ENCODE assay signal across 13 cellular contexts in genomic region chr4:54783402-54784110, GRCh38.
DNase-seq lines count a peak whose midpoint lies in the region; ATAC-seq and TF ChIP-seq lines count a peak whose summit lies in the region.
"Had no signal": no experiment of that assay in that cellular context is flagged by ENCODE, and none has a peak within 500 bp of the region (broad histone marks: within the 10 kb centered on the region; RNA-seq: fewer than 3 reads in every experiment).

No MANE protein-coding gene starts in this region.

- peak overlapping the region; percentile 63 for H3K27ac ChIP-seq in cardiac muscle cell
- peak overlapping the region; percentile 40 to 94 (median 82) for H3K27ac ChIP-seq in dorsolateral prefrontal cortex

- H3K36me3 Mint-ChIP-seq in natural killer cell (no peaks in the 10 kb centered on the region), WTC11 (no peaks in the 10 kb centered on the region)
- H3K36me3 Mint-ChIP-seq: memory B cell had no signal

- no peaks in the 10 kb centered on the region for H3K36me3 ChIP-seq in cardiac muscle cell

- POLR2A ChIA-PET in WTC11 (lab: Charles Lee): no interaction called here

- no peaks in the 10 kb centered on the region for H3K9me3 Mint-ChIP-seq in natural killer cell
- H3K9me3 Mint-ChIP-seq in WTC11: no peaks in the 10 kb centered on the region
- H3K9me3 Mint-ChIP-seq: activated naive CD8-positive, alpha-beta T cell treated with anti-CD3 and anti-CD28 coated beads, Interleukin-2, amount 50 U/mL, for 24 hours; memory B cell had no signal

- H3K27me3 Mint-ChIP-seq in natural killer cell (ENCODE audit: low read depth in 2 of 2) (peaks cover 0 to 2% of the 10 kb centered on the region in 2 donors), WTC11 (ENCODE audit: low read depth) (no peaks in the 10 kb centered on the region; the same call in 1 of the 2 replicates)
- H3K27me3 Mint-ChIP-seq: activated naive CD8-positive, alpha-beta T cell treated with anti-CD3 and anti-CD28 coated beads, Interleukin-2, amount 50 U/mL, for 24 hours; effector memory CD8-positive, alpha-beta T cell; memory B cell had no signal

- H3K27ac Mint-ChIP-seq in natural killer cell: no peak overlapping the region
- no peak overlapping the region for H3K27ac Mint-ChIP-seq in WTC11
- H3K27ac Mint-ChIP-seq: activated naive CD8-positive, alpha-beta T cell treated with anti-CD3 and anti-CD28 coated beads, Interleukin-2, amount 50 U/mL, for 24 hours; effector memory CD8-positive, alpha-beta T cell; memory B cell had no signal

- ATAC-seq in Right ventricle myocardium inferior (no peak), natural killer cell (peak in 2 of 3 donors; percentile 35 to 43), WTC11 (no peak), HG02981 (IDR thresholded peaks at IDR 0.05; ENCODE audit: unreplicated experiment) (no peak)
- ATAC-seq: activated naive CD8-positive, alpha-beta T cell treated with anti-CD3 and anti-CD28 coated beads, Interleukin-2, amount 50 U/mL, for 24 hours; effector memory CD8-positive, alpha-beta T cell had no signal

- H3K9me3 ChIP-seq in cardiac muscle cell (ENCODE audit: low read depth): no peaks in the 10 kb centered on the region

- TF ChIP-seq CTCF in cardiac muscle cell (IDR thresholded peaks at IDR 0.05; ENCODE audit: low read depth, low read length) (no peak), dorsolateral prefrontal cortex (IDR thresholded peaks at IDR 0.05 in 54 of 56, conservative IDR thresholded peaks at IDR 0.05 in 2 of 56; ENCODE audit: low read depth in 1 of 56, partially characterized antibody in 56 of 56) (no peak), natural killer cell (IDR thresholded peaks at IDR 0.05) (no peak), WTC11 (IDR thresholded peaks at IDR 0.05) (no peak)

- CTCF ChIA-PET in WTC11 (lab: Charles Lee): interaction anchor here (1.2 kb wide), 1 partner anchor 188 kb away, joined by 3 read pairs; no protein-coding TSS in a partner anchor

- H3K4me1 Mint-ChIP-seq in natural killer cell (peaks cover 15% of the 10 kb centered on the region in 2 donors), WTC11 (no peaks in the 10 kb centered on the region)

- peaks cover 10% of the 10 kb centered on the region for H3K4me1 ChIP-seq in cardiac muscle cell (ENCODE audit: low read depth)

- intact Hi-C loops in Right ventricle myocardium inferior (cut with DNase I): loop anchor here (10.0 kb wide), 1 partner anchor 161 kb away; no protein-coding TSS in a partner anchor
- intact Hi-C loops in dorsolateral prefrontal cortex (cut with DNase I): loop anchor here (5.0 to 10.0 kb wide), 5 partner anchors 41 to 129 kb away; partner anchors contain the start of gene KIT (in 2 of the 2)
- intact Hi-C loops in natural killer cell (cut with micrococcal nuclease): no loop called here

- H3K27me3 ChIP-seq in cardiac muscle cell: no peaks in the 10 kb centered on the region
- no peaks in the 10 kb centered on the region for H3K27me3 ChIP-seq in dorsolateral prefrontal cortex

- H3K4me3 Mint-ChIP-seq in natural killer cell: no peak overlapping the region
- no peak overlapping the region for H3K4me3 Mint-ChIP-seq in WTC11
- H3K4me3 Mint-ChIP-seq: activated naive CD8-positive, alpha-beta T cell treated with anti-CD3 and anti-CD28 coated beads, Interleukin-2, amount 50 U/mL, for 24 hours; effector memory CD8-positive, alpha-beta T cell; memory B cell had no signal

- H3K4me3 ChIP-seq in cardiac muscle cell (no peak overlapping the region), dorsolateral prefrontal cortex (peak overlapping the region in 16 of 59 donors; percentile 1 to 36 (median 14))

- DNase-seq in cardiac muscle cell (ENCODE audit: low read depth in 1 of 2, low spot score in 1 of 2) (no peak), Right ventricle myocardium inferior (ENCODE audit: missing footprints) (no peak), dorsolateral prefrontal cortex (no peak), natural killer cell (no peak), WTC11 (ENCODE audit: low spot score) (no peak), DMS 273 (lab: John Stamatoyannopoulos, UW; ENCODE audit: unreplicated experiment) (no peak), iPS-NIHi7 (ENCODE audit: extremely low spot score) (no peak)
- DNase-seq: activated CD8-positive, alpha-beta memory T cell treated with anti-CD3 and anti-CD28 coated beads, Interleukin-2, amount 50 U/mL, for 48 hours; activated naive CD8-positive, alpha-beta T cell treated with anti-CD3 and anti-CD28 coated beads, Interleukin-2, amount 50 U/mL, for 24 hours; DND-41; effector memory CD8-positive, alpha-beta T cell had no signal

TF ChIP-seq in WTC11, 78 proteins besides CTCF, POLR2A, EP300 and RAD21 (continues in another document):
- no peak for TF ChIP-seq JAZF1 (CRISPR knock-in tag; IDR thresholded peaks at IDR 0.05)
- TF ChIP-seq TCF7 (CRISPR knock-in tag; IDR thresholded peaks at IDR 0.05; ENCODE audit: low read depth): no peak
- no peak for TF ChIP-seq MXD4 (CRISPR knock-in tag; IDR thresholded peaks at IDR 0.05; ENCODE audit: borderline replicate concordance)
- TF ChIP-seq ZNF425 (CRISPR knock-in tag; conservative IDR thresholded peaks at IDR 0.05): no peak
- no peak for TF ChIP-seq FOXJ3 (CRISPR knock-in tag; IDR thresholded peaks at IDR 0.05; ENCODE audit: borderline replicate concordance)
- no peak for TF ChIP-seq RORB (CRISPR knock-in tag; IDR thresholded peaks at IDR 0.05)
- TF ChIP-seq ESRRA (CRISPR knock-in tag; IDR thresholded peaks at IDR 0.05; ENCODE audit: borderline replicate concordance): no peak
- TF ChIP-seq USF1 (CRISPR knock-in tag; IDR thresholded peaks at IDR 0.05): no peak
- TF ChIP-seq PREB (CRISPR knock-in tag; IDR thresholded peaks at IDR 0.05; ENCODE audit: borderline replicate concordance): no peak
- no peak for TF ChIP-seq PRRX2 (CRISPR knock-in tag; IDR thresholded peaks at IDR 0.05)
- TF ChIP-seq AR (CRISPR knock-in tag; IDR thresholded peaks at IDR 0.05): no peak
- TF ChIP-seq ZSCAN18 (CRISPR knock-in tag; IDR thresholded peaks at IDR 0.05): no peak

Comparison
In these comparisons a context has a peak if more than half of its experiments do, and no peak if none do; other contexts are left out.
1. ATAC-seq: peak in natural killer cell (2 of 3); none in Right ventricle myocardium inferior (single experiment), WTC11 (single experiment) and HG02981 (single experiment).